Comparison of ENCODE assay signal across 11 cellular contexts in the genomic region with DNA sequence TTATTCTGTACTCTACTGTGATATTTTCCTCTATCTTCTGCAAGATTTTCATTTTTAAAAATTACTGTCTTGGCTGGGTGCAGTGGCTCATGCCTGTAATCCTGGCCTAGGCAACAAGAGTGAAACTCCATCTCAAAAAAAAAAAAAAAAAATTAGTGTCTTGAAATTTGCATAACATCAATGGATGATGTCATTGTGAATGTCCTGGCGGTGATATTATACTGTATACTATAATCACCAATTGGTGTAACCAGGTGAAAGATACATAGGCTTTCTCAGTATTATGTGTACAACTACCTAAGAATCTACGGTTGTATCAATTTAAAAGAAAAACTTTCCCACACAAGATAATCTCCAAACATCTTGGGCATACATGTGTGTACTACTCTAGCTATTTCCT. TPM values are rescaled to one million over a fixed set of nuclear protein-coding genes. Genes with fewer than 3 reads are reported as not detected.
A peak's percentile ranks its signal among the peaks of the same experiment; 100 is the strongest.
DNase-seq lines count a peak whose midpoint lies in the region; ATAC-seq and TF ChIP-seq lines count a peak whose summit lies in the region.
"Had no signal": no experiment of that assay in that cellular context is flagged by ENCODE, and none has a peak within 500 bp of the region (broad histone marks: within the 10 kb centered on the region; RNA-seq: fewer than 3 reads in every experiment).

No MANE protein-coding gene starts in this region.

- peak overlapping the region; percentile 93 for H3K4me3 Mint-ChIP-seq in activated CD4-positive, alpha-beta T cell treated with anti-CD3 and anti-CD28 coated beads, Interleukin-2, amount 10 ng/mL, durations not matched to agents 24 days and 14 days
- no peak overlapping the region for H3K4me3 Mint-ChIP-seq in progenitor cell of endocrine pancreas (ENCODE audit: low read depth)

- peaks cover 18% of the 10 kb centered on the region for H3K4me1 Mint-ChIP-seq in activated CD4-positive, alpha-beta T cell treated with anti-CD3 and anti-CD28 coated beads, Interleukin-2, amount 10 ng/mL, durations not matched to agents 24 days and 14 days
- no peaks in the 10 kb centered on the region for H3K4me1 Mint-ChIP-seq in progenitor cell of endocrine pancreas (ENCODE audit: low read depth)

- no peaks in the 10 kb centered on the region for H3K4me1 ChIP-seq in SJCRH30

- peak overlapping the region; percentile 97 for H3K27ac Mint-ChIP-seq in activated CD4-positive, alpha-beta T cell treated with anti-CD3 and anti-CD28 coated beads, Interleukin-2, amount 10 ng/mL, durations not matched to agents 24 days and 14 days
- H3K27ac Mint-ChIP-seq in progenitor cell of endocrine pancreas, result no peak overlapping the region

- ATAC-seq in stimulated activated naive CD8-positive, alpha-beta T cell treated with anti-CD3 and anti-CD28 coated beads, Interleukin-15, Interleukin-2, amounts not matched to agents 100 U/mL and 50 U/mL, for 24 hours, result peak; percentile 29
- ATAC-seq in GM18505 (IDR thresholded peaks at IDR 0.05; ENCODE audit: unreplicated experiment) (no peak), HG03571 (IDR thresholded peaks at IDR 0.05; ENCODE audit: unreplicated experiment) (no peak)

- H3K9me3 Mint-ChIP-seq in activated CD4-positive, alpha-beta T cell treated with anti-CD3 and anti-CD28 coated beads, Interleukin-2, amount 10 ng/mL, durations not matched to agents 24 days and 14 days, result peaks cover under 1% of the 10 kb centered on the region
- H3K9me3 Mint-ChIP-seq in progenitor cell of endocrine pancreas (ENCODE audit: low read depth), result no peaks in the 10 kb centered on the region

- H3K27ac ChIP-seq in SJCRH30 (no peak overlapping the region; the same call in 1 of the 2 replicates), coronary artery (peak overlapping the region in 1 of 2 donors; percentile 93)

- no peaks in the 10 kb centered on the region for H3K27me3 ChIP-seq in SJCRH30

- intact Hi-C loops in activated CD4-positive, alpha-beta T cell treated with anti-CD3 and anti-CD28 coated beads, Interleukin-2, amount 10 ng/mL, durations not matched to agents 24 days and 14 days (cut with micrococcal nuclease), result no loop called here

- no peak for TF ChIP-seq CTCF in coronary artery (IDR thresholded peaks at IDR 0.05)
- TF ChIP-seq CTCF in progenitor cell of endocrine pancreas (IDR thresholded peaks at IDR 0.05; ENCODE audit: unreplicated experiment), result no peak

- peak overlapping the region; percentile 60 for H3K4me3 ChIP-seq in SJCRH30
- H3K4me3 ChIP-seq in coronary artery, result peak overlapping the region; percentile 81

- no peak for TF ChIP-seq POLR2A in GM18505 (IDR thresholded peaks at IDR 0.05; ENCODE audit: borderline replicate concordance, extremely low read depth, insufficient read depth, insufficient read length)

- peaks cover 15% of the 10 kb centered on the region for H3K36me3 ChIP-seq in SJCRH30

- H3K9me3 ChIP-seq in SJCRH30 (replicated peaks), result 0 out of 2 replicates have a peak, but pooled peaks cover 3% of the 10 kb centered on the region

- H3K27me3 Mint-ChIP-seq in activated CD4-positive, alpha-beta T cell treated with anti-CD3 and anti-CD28 coated beads, Interleukin-2, amount 10 ng/mL, durations not matched to agents 24 days and 14 days, result no peaks in the 10 kb centered on the region
- no peaks in the 10 kb centered on the region for H3K27me3 Mint-ChIP-seq in progenitor cell of endocrine pancreas

- DNase-seq in activated CD4-positive, alpha-beta T cell treated with anti-CD3 and anti-CD28 coated beads, Interleukin-2, amount 10 ng/mL, durations not matched to agents 24 days and 14 days, result no peak
- no peak for DNase-seq in activated CD4-positive, alpha-beta T cell treated with anti-CD3 and anti-CD28 coated beads, Interleukin-2, amount 50 U/mL, for 4 hours
- no peak for DNase-seq in SJCRH30
- DNase-seq in coronary artery (ENCODE audit: low spot score), result no peak
- DNase-seq in stimulated activated naive CD8-positive, alpha-beta T cell treated with anti-CD3 and anti-CD28 coated beads, Interleukin-15, Interleukin-2, amounts not matched to agents 100 U/mL and 50 U/mL, for 24 hours, result no peak
- no peak for DNase-seq in progenitor cell of endocrine pancreas (ENCODE audit: low spot score, unreplicated experiment)
- DNase-seq: GDM1, NCI-H1048, SIG-M5 had no signal

- H3K36me3 Mint-ChIP-seq in activated CD4-positive, alpha-beta T cell treated with anti-CD3 and anti-CD28 coated beads, Interleukin-2, amount 10 ng/mL, durations not matched to agents 24 days and 14 days (ENCODE audit: low read depth), result peaks cover 29% of the 10 kb centered on the region
- H3K36me3 Mint-ChIP-seq in progenitor cell of endocrine pancreas (ENCODE audit: insufficient read depth), result peaks cover 3% of the 10 kb centered on the region

RNA-seq across cellular contexts. Expression of a gene that starts 15.2 kb away (rescaled TPM):
- 18.2 and 18.9 TPM in 2 replicates for total RNA-seq in activated CD4-positive, alpha-beta T cell treated with anti-CD3 and anti-CD28 coated beads, Interleukin-2, amount 10 ng/mL, durations not matched to agents 24 days and 14 days
- total RNA-seq in SJCRH30 (2014; rRNA removed; shearing (Covaris generic)), result 13.4 and 20.5 TPM in 2 replicates
- 29.0 and 29.9 TPM in 2 replicates for total RNA-seq in progenitor cell of endocrine pancreas
